Comparison of ENCODE assay signal across 10 cellular contexts in the genomic region with DNA sequence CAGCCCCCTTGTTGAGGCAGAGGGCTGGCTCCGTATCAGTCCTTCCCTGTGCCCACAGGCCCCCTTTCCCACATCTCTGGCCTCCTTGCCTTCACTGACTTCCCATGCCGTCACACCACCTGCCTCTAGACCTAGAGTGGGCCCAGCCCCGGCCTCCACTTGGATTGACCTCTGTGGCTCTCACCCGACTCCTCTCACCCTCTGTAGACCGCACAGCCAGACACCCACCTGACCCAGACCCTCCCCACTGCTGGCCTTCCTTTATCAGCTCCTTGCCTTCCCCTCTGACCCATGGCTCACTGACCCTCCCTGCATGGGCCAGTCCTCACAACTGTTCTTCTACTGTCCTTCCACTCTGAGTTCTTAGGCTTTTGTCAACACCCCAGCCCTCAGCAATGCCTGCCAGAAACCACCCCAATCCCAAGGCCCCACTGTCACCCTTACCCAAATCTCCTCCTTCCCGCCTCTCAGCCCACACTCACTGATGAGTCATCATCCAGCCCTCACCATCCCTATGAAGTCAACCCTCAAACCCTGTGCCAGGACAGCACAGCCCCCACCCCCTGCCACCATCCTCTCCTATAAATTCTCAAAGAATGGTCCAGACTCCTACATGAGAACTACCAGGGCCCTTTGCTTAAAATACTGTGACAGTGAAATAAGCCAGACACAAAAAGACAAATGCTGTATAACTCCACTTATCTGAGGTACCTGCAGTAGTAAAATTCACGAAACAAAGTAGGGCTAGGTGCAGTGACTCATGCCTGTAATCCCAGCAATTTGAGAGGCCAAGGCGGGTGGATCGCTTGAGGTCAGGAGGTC. TPM values are rescaled to one million over a fixed set of nuclear protein-coding genes. Genes with fewer than 3 reads are reported as not detected.
DNase-seq lines count a peak whose midpoint lies in the region; ATAC-seq, FAIRE-seq and TF ChIP-seq lines count a peak whose summit lies in the region.
"Had no signal": no experiment of that assay in that cellular context is flagged by ENCODE, and none has a peak within 500 bp of the region (broad histone marks: within the 10 kb centered on the region; RNA-seq: fewer than 3 reads in every experiment).

No MANE protein-coding gene starts in this region.

- POLR2A ChIA-PET in HepG2 (lab: Yijun Ruan, JAX): no interaction called here

- H2AFZ ChIP-seq in HepG2 (ENCODE audit: low read length): no peak overlapping the region

- H4K20me1 ChIP-seq in HepG2 (ENCODE audit: insufficient read depth, low read length): no peaks in the 10 kb centered on the region

- TF ChIP-seq RAD21 in HepG2 (CRISPR knock-in tag; IDR thresholded peaks at IDR 0.05): no peak

- WGBS in HepG2 (ENCODE audit: low lambda C conversion rate): 26% methylated on average over 9 of the region's 9 CpGs

- intact Hi-C loops in HepG2 (cut with micrococcal nuclease; ENCODE audit: unreplicated experiment): no loop called here

- no peaks in the 10 kb centered on the region for H3K27me3 ChIP-seq in HepG2 (ENCODE audit: control insufficient read depth in 1 of 2, insufficient read depth in 2 of 2, low read length in 2 of 2)

- BruUV-seq in HepG2 (replicated peaks; lab: Mats Ljungman, UMichigan): no TSS peak

- TF ChIP-seq CTCF in HepG2 (CRISPR knock-in tag; IDR thresholded peaks at IDR 0.05) (no peak), coronary artery (IDR thresholded peaks at IDR 0.05) (no peak)

- peak; percentile 71 for FAIRE-seq in HepG2 (lab: Jason Lieb, UNC)
- FAIRE-seq: kidney had no signal

- no peaks in the 10 kb centered on the region for H3K9me3 ChIP-seq in HepG2 (ENCODE audit: low read length)

- ATAC-seq in HepG2: peak; percentile 57
- no peak for ATAC-seq in HG03354 (IDR thresholded peaks at IDR 0.05; ENCODE audit: poor library complexity, severe bottlenecking, unreplicated experiment)
- ATAC-seq in GM21526 (IDR thresholded peaks at IDR 0.05; ENCODE audit: low FRiP score, unreplicated experiment): no peak

- no peak for TF ChIP-seq POLR2A in HepG2 (IDR thresholded peaks at IDR 0.05; ENCODE audit: insufficient read depth in 1 of 2, low read depth in 2 of 2, low read length in 2 of 2)

- H3K4me2 ChIP-seq in HepG2 (ENCODE audit: low read depth, low read length): peak overlapping the region; percentile 39

- peak overlapping the region; percentile 10 for H3K27ac ChIP-seq in HepG2 (ENCODE audit: extremely low read length, insufficient read depth, low read length)
- H3K27ac ChIP-seq in coronary artery: peak overlapping the region in 1 of 2 donors; percentile 27
- H3K27ac ChIP-seq: C4-2B had no signal

- CTCF ChIA-PET in HepG2 (lab: Yijun Ruan, JAX; ENCODE audit: low intra/inter-chr PET ratio, low total read pairs): no interaction called here

- peaks cover 66% of the 10 kb centered on the region for H3K4me1 ChIP-seq in HepG2 (ENCODE audit: insufficient read depth, low read length)

- in situ Hi-C loops in HepG2 (cut with HindIII; ENCODE audit: extremely low pct_ligation_motif_present, low pct_unique_long_range_greater_than_20kb): no loop called here

- H3K36me3 ChIP-seq in HepG2 (replicated peaks in 1 of 2; ENCODE audit: control insufficient read depth in 1 of 2, insufficient read depth in 2 of 2, low read length in 2 of 2): no peaks in the 10 kb centered on the region

- DNase-seq in A172 (ENCODE audit: low spot score) (peak; percentile 83), HS-5 (ENCODE audit: low read depth) (peak; percentile 41), amniotic epithelial cell (ENCODE audit: low read depth) (peak; percentile 89), HepG2 (ENCODE audit: low spot score) (peak; percentile 46), coronary artery (ENCODE audit: low spot score) (no peak), NCI-H2196 treated with DMSO at 0.1 percent for 48 hours (lab: John Stamatoyannopoulos, UW; ENCODE audit: unreplicated experiment) (no peak)
- DNase-seq: kidney had no signal

- H3K9ac ChIP-seq in HepG2 (ENCODE audit: insufficient read depth, low read depth, low read length): no peak overlapping the region

- H3K79me2 ChIP-seq in HepG2 (ENCODE audit: insufficient read depth, low read length): no peaks in the 10 kb centered on the region

- H3K4me3 ChIP-seq in HepG2 (replicated peaks in 1 of 3; ENCODE audit: insufficient read depth in 1 of 3, low read depth in 2 of 3, low read length in 3 of 3): 0 out of 6 replicates have a peak overlapping the region, but pooled peaks of 1 of the 3 experiments have one; percentile 14
- H3K4me3 ChIP-seq in coronary artery: no peak overlapping the region

- TF ChIP-seq EP300 in HepG2 (IDR thresholded peaks at IDR 0.05; ENCODE audit: low read depth in 2 of 2, low read length in 2 of 2) (no peak), HepG2 (CRISPR knock-in tag; IDR thresholded peaks at IDR 0.05; ENCODE audit: borderline replicate concordance) (no peak)

TF ChIP-seq in HepG2, 621 proteins besides CTCF, POLR2A, EP300 and RAD21 (continues in another document):
- TF ChIP-seq U2AF1 (optimal IDR thresholded peaks at IDR 0.05; ENCODE audit: low read depth, low read length) (no peak), SRSF4 (IDR thresholded peaks at IDR 0.05; ENCODE audit: low read depth, low read length, poor library complexity, severe bottlenecking) (no peak), JUNB (CRISPR knock-in tag; IDR thresholded peaks at IDR 0.05; ENCODE audit: borderline replicate concordance) (peak; percentile 78)
- TF ChIP-seq, protein P1, sequence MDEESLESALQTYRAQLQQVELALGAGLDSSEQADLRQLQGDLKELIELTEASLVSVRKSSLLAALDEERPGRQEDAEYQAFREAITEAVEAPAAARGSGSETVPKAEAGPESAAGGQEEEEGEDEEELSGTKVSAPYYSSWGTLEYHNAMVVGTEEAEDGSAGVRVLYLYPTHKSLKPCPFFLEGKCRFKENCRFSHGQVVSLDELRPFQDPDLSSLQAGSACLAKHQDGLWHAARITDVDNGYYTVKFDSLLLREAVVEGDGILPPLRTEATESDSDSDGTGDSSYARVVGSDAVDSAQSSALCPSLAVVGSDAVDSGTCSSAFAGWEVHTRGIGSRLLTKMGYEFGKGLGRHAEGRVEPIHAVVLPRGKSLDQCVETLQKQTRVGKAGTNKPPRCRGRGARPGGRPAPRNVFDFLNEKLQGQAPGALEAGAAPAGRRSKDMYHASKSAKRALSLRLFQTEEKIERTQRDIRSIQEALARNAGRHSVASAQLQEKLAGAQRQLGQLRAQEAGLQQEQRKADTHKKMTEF (CRISPR knock-in tag; IDR thresholded peaks at IDR 0.05): peak; percentile 20; the same call in 1 of the 2 replicates
- TF ChIP-seq, protein P2, sequence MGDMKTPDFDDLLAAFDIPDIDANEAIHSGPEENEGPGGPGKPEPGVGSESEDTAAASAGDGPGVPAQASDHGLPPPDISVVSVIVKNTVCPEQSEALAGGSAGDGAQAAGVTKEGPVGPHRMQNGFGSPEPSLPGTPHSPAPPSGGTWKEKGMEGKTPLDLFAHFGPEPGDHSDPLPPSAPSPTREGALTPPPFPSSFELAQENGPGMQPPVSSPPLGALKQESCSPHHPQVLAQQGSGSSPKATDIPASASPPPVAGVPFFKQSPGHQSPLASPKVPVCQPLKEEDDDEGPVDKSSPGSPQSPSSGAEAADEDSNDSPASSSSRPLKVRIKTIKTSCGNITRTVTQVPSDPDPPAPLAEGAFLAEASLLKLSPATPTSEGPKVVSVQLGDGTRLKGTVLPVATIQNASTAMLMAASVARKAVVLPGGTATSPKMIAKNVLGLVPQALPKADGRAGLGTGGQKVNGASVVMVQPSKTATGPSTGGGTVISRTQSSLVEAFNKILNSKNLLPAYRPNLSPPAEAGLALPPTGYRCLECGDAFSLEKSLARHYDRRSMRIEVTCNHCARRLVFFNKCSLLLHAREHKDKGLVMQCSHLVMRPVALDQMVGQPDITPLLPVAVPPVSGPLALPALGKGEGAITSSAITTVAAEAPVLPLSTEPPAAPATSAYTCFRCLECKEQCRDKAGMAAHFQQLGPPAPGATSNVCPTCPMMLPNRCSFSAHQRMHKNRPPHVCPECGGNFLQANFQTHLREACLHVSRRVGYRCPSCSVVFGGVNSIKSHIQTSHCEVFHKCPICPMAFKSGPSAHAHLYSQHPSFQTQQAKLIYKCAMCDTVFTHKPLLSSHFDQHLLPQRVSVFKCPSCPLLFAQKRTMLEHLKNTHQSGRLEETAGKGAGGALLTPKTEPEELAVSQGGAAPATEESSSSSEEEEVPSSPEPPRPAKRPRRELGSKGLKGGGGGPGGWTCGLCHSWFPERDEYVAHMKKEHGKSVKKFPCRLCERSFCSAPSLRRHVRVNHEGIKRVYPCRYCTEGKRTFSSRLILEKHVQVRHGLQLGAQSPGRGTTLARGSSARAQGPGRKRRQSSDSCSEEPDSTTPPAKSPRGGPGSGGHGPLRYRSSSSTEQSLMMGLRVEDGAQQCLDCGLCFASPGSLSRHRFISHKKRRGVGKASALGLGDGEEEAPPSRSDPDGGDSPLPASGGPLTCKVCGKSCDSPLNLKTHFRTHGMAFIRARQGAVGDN (CRISPR knock-in tag; IDR thresholded peaks at IDR 0.05): peak; percentile 60

RNA-seq across cellular contexts. Expression of a gene that starts 53.4 kb away (rescaled TPM):
- total RNA-seq in A172 (2014; rRNA removed; shearing (Covaris generic)): not detected in 2 replicates
- not detected in 2 replicates for total RNA-seq in HepG2 (2016; rRNA removed; fragmentation: Illumina TruSeq; extraction: Trizol)
- not detected in 2 replicates for total RNA-seq in HepG2 (2016; cell fraction: cytosol; rRNA removed; fragmentation: Illumina TruSeq; extraction: Trizol; ENCODE audit: low read depth)
- total RNA-seq in HepG2 (2016; cell fraction: insoluble cytoplasmic fraction; rRNA removed; fragmentation: Illumina TruSeq; extraction: Trizol): not detected in 2 replicates
- total RNA-seq in HepG2 (2016; cell fraction: membrane; rRNA removed; fragmentation: Illumina TruSeq; extraction: Trizol): not detected in 2 replicates
- not detected in 2 replicates for total RNA-seq in HepG2 (2016; cell fraction: nucleus; rRNA removed; fragmentation: Illumina TruSeq; extraction: Trizol)
- polyA plus RNA-seq in HepG2 (2011; rRNA removed): not detected in 2 replicates
- polyA plus RNA-seq in HepG2 (2011; cell fraction: cytosol; rRNA removed): not detected in 2 replicates
- not detected in 2 replicates for polyA plus RNA-seq in HepG2 (2011; cell fraction: nucleus; rRNA removed)
- not detected in 2 replicates for polyA plus RNA-seq in HepG2 (2012)
- not detected in 2 replicates for polyA plus RNA-seq in HepG2 (2016; cell fraction: cytosol; fragmentation: Illumina TruSeq; extraction: Trizol; ENCODE audit: low read depth)
- polyA plus RNA-seq in HepG2 (2016; cell fraction: insoluble cytoplasmic fraction; fragmentation: Illumina TruSeq; extraction: Trizol; ENCODE audit: low read depth): not detected in 2 replicates
- polyA plus RNA-seq in HepG2 (2016; cell fraction: membrane; fragmentation: Illumina TruSeq; extraction: Trizol; ENCODE audit: low read depth): not detected in 2 replicates
- not detected in 2 replicates for polyA plus RNA-seq in HepG2 (2016; cell fraction: nucleus; fragmentation: Illumina TruSeq; extraction: Trizol; ENCODE audit: insufficient read depth, low read depth)
- polyA minus RNA-seq in HepG2 (2011; rRNA and poly(A)+ RNA removed; ENCODE audit: low replicate concordance): not detected in 2 replicates
- not detected in 2 replicates for polyA minus RNA-seq in HepG2 (2011; cell fraction: cytosol; rRNA and poly(A)+ RNA removed)
- not detected in 2 replicates for polyA minus RNA-seq in HepG2 (2011; cell fraction: nucleus; rRNA and poly(A)+ RNA removed)
- total RNA-seq: kidney had no signal

Comparison
In these comparisons a context has a peak if more than half of its experiments do, and no peak if none do; other contexts are left out.
1. DNase-seq: peak in A172 (single experiment), HS-5 (single experiment), amniotic epithelial cell (single experiment) and HepG2 (single experiment); none in coronary artery (single experiment) and NCI-H2196 treated with DMSO at 0.1 percent for 48 hours (single experiment).